8 cellular contexts compared by ENCODE assay signal in the genomic region with DNA sequence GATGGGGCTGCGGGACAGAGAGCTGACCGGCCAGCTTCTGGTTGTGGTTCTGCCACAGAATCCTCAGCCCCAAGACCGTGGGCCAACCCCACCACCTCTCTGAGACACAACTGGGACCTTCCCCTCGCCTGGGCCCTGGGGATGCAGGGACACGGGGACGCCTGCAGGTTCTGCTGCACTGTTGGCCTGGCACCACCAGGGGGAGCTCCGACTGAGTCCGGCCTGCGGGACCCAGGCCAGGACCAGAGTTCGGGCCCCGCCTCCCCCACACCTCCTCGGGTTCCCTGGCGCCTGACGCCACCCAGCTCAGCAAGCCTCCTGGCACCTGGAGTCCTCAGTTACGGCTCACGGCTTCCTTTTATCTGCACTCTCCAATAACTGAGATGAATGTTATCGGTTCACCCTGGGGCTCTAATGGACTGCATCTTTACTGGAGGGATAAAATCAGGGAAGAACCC. TPM values are rescaled to one million over a fixed set of nuclear protein-coding genes. Genes with fewer than 3 reads are reported as not detected.
A peak's percentile ranks its signal among the peaks of the same experiment; 100 is the strongest.
DNase-seq lines count a peak whose midpoint lies in the region; ATAC-seq and TF ChIP-seq lines count a peak whose summit lies in the region.

No MANE protein-coding gene starts in this region.

- H3K36me3 ChIP-seq in adipocyte (ENCODE audit: control insufficient read depth, insufficient read depth, low read length, severe bottlenecking) (peaks cover 63% of the 10 kb centered on the region), right atrium auricular region (peaks cover 14% of the 10 kb centered on the region), skeletal muscle tissue (ENCODE audit: control insufficient read depth in 3 of 3, insufficient read depth in 3 of 3, low read length in 3 of 3) (peaks cover 0 to 10% (median 6%) of the 10 kb centered on the region in 3 donors)

- H3K4me1 ChIP-seq in adipocyte (ENCODE audit: control insufficient read depth, insufficient read depth, low read length) (peaks cover 20% of the 10 kb centered on the region), right atrium auricular region (peaks cover 0 to 19% of the 10 kb centered on the region in 2 donors), skeletal muscle tissue (ENCODE audit: control insufficient read depth in 3 of 3, insufficient read depth in 3 of 3, low read length in 3 of 3) (peaks cover 7 to 11% (median 9%) of the 10 kb centered on the region in 3 donors)

- peak; percentile 92 for TF ChIP-seq CTCF in GM12865 (IDR thresholded peaks at IDR 0.05; ENCODE audit: insufficient read depth, low read depth, low read length, missing control alignments)
- TF ChIP-seq CTCF in right atrium auricular region (IDR thresholded peaks at IDR 0.05): peak; percentile 96

- H3K9me3 ChIP-seq in adipocyte (ENCODE audit: control insufficient read depth, low read length): no peaks in the 10 kb centered on the region
- no peaks in the 10 kb centered on the region for H3K9me3 ChIP-seq in right atrium auricular region
- H3K9me3 ChIP-seq in skeletal muscle tissue (ENCODE audit: control insufficient read depth in 3 of 3, low read length in 3 of 3): no peaks in the 10 kb centered on the region

- H3K27ac ChIP-seq in right atrium auricular region (no peak overlapping the region), skeletal muscle tissue (ENCODE audit: low read depth, low read length) (no peak overlapping the region)

- H3K27me3 ChIP-seq in adipocyte (replicated peaks; ENCODE audit: control insufficient read depth, insufficient read depth, low read length): no peaks in the 10 kb centered on the region
- no peaks in the 10 kb centered on the region for H3K27me3 ChIP-seq in right atrium auricular region
- no peaks in the 10 kb centered on the region for H3K27me3 ChIP-seq in skeletal muscle tissue (ENCODE audit: control insufficient read depth in 3 of 3, insufficient read depth in 3 of 3, low read length in 3 of 3)

- H3K9ac ChIP-seq in adipocyte (ENCODE audit: low read length) (peak overlapping the region; percentile 31), skeletal muscle tissue (ENCODE audit: low read depth in 1 of 3, low read length in 3 of 3) (peak overlapping the region in 1 of 3 donors; percentile 19)

- H3K4me3 ChIP-seq in GM12865 (ENCODE audit: low read depth, low read length) (no peak overlapping the region), adipocyte (ENCODE audit: low read length) (no peak overlapping the region), right atrium auricular region (no peak overlapping the region), skeletal muscle tissue (ENCODE audit: low read length in 3 of 3) (peak overlapping the region in 2 of 3 donors; percentile 5 to 45)

- DNase-seq in GM12865 (ENCODE audit: low read depth): peak; percentile 67
- DNase-seq in NCI-H1436 treated with DMSO at 0.1 percent for 48 hours (lab: John Stamatoyannopoulos, UW): peak; percentile 43
- peak; percentile 47 to 71 (median 65) for DNase-seq in T-helper 2 cell
- DNase-seq in adipocyte (ENCODE audit: low read depth): peak; percentile 85
- peak; percentile 86 for DNase-seq in right atrium auricular region (ENCODE audit: low spot score)

- no peak for ATAC-seq in GM18498 (IDR thresholded peaks at IDR 0.05; ENCODE audit: unreplicated experiment)
- no peak for ATAC-seq in GM21576 (IDR thresholded peaks at IDR 0.05; ENCODE audit: unreplicated experiment)

RNA-seq across cellular contexts. Expression of gene TBC1D16, which starts 27.3 kb away (rescaled TPM):
- 10 to 100 TPM in 1 of 2 donors, 1 to 10 TPM in 1; 9.8 to 19.4 TPM for total RNA-seq in right atrium auricular region
- 19.3 TPM for total RNA-seq in skeletal muscle tissue

RNA-seq across cellular contexts. Expression of gene CCDC40, which starts 28.0 kb away (rescaled TPM):
- total RNA-seq in right atrium auricular region: 1 to 10 TPM; 3.0 to 9.3 TPM
- total RNA-seq in skeletal muscle tissue: 1.0 TPM

Comparison
In these comparisons a context has a peak if more than half of its experiments do, and no peak if none do; other contexts are left out.
1. H3K4me3 ChIP-seq: peak in skeletal muscle tissue (2 of 3); none in GM12865 (single experiment), adipocyte (single experiment) and right atrium auricular region (0 of 2).
2. Peak in every context shown above with its lines, with median percentiles within 50 percentile points of each other: DNase-seq.